In genomic region chr13:21603531-21604448, GRCh38 we compare ENCODE assay signal across 8 cellular contexts. TPM values are rescaled to one million over a fixed set of nuclear protein-coding genes. Genes with fewer than 3 reads are reported as not detected.
DNase-seq lines count a peak whose midpoint lies in the region; ATAC-seq and TF ChIP-seq lines count a peak whose summit lies in the region.

MICU2 (minus strand) TSS chr13:21604170; CDS start chr13:21604148, 22 bp downstream.

- peak within 1 kb of the TSS; percentile 94 for H3K27ac Mint-ChIP-seq in activated CD4-positive, alpha-beta T cell treated with anti-CD3 and anti-CD28 coated beads for 36 hours

- no peak for TF ChIP-seq CTCF in choroid plexus epithelial cell (conservative IDR thresholded peaks at IDR 0.05; ENCODE audit: low read depth, low read length)
- TF ChIP-seq CTCF in kidney epithelial cell (IDR thresholded peaks at IDR 0.05; ENCODE audit: insufficient read depth, low read length, poor library complexity, severe bottlenecking): no peak

- POLR2A ChIA-PET in activated CD4-positive, alpha-beta T cell treated with anti-CD3 and anti-CD28 coated beads for 36 hours (lab: Charles Lee): interaction anchor here (0.6 to 1.2 kb wide), 9 partner anchors 9 to 427 kb away, joined by 3 to 6 read pairs (median 4); partner anchors contain the start of genes MRPL57, SKA3 and ZDHHC20

- H3K36me3 Mint-ChIP-seq in activated CD4-positive, alpha-beta T cell treated with anti-CD3 and anti-CD28 coated beads for 36 hours (ENCODE audit: low read depth): peaks cover 10% of the 10 kb centered on the region

- H3K4me1 Mint-ChIP-seq in activated CD4-positive, alpha-beta T cell treated with anti-CD3 and anti-CD28 coated beads for 36 hours: peaks cover 35% of the 10 kb centered on the region

- peak within 1 kb of the TSS; percentile 85 for H3K4me3 Mint-ChIP-seq in activated CD4-positive, alpha-beta T cell treated with anti-CD3 and anti-CD28 coated beads for 36 hours

- H3K27me3 ChIP-seq in kidney epithelial cell (ENCODE audit: control insufficient read depth, insufficient read depth, low read length): no peaks in the 10 kb centered on the region

- H3K9me3 Mint-ChIP-seq in activated CD4-positive, alpha-beta T cell treated with anti-CD3 and anti-CD28 coated beads for 36 hours (ENCODE audit: low read depth): no peaks in the 10 kb centered on the region

- DNase-seq in AG20443 (ENCODE audit: low spot score): peak; percentile 96
- DNase-seq in NCI-H510A treated with DMSO at 0.1 percent for 48 hours (lab: John Stamatoyannopoulos, UW): peak; percentile 83
- DNase-seq in activated CD4-positive, alpha-beta T cell treated with anti-CD3 and anti-CD28 coated beads for 36 hours: peak; percentile 97
- DNase-seq in choroid plexus epithelial cell (ENCODE audit: low read depth): peak; percentile 96
- DNase-seq in kidney epithelial cell (ENCODE audit: low read depth): peak; percentile 76
- DNase-seq in stimulated activated CD4-positive, alpha-beta T cell treated with anti-CD3 and anti-CD28 coated beads, Interleukin-15, amount 100 ng/mL, for 48 hours (ENCODE audit: low read depth in 2 of 2): peak; percentile 91 to 93

- H3K4me3 ChIP-seq in choroid plexus epithelial cell (ENCODE audit: low read depth, low read length) (peak within 1 kb of the TSS; percentile 95), kidney epithelial cell (ENCODE audit: low read depth, low read length) (peak within 1 kb of the TSS; percentile 78)

- ATAC-seq in GM19043 (IDR thresholded peaks at IDR 0.05; ENCODE audit: low read depth, unreplicated experiment) (peak; percentile 91), HG03378 (IDR thresholded peaks at IDR 0.05; ENCODE audit: unreplicated experiment) (peak; percentile 95)
- peak; percentile 96 for ATAC-seq in activated CD4-positive, alpha-beta T cell treated with anti-CD3 and anti-CD28 coated beads for 36 hours

- no peaks in the 10 kb centered on the region for H3K36me3 ChIP-seq in kidney epithelial cell (ENCODE audit: control insufficient read depth, insufficient read depth, low read length)

- intact Hi-C loops in activated CD4-positive, alpha-beta T cell treated with anti-CD3 and anti-CD28 coated beads for 36 hours (cut with DNase I, micrococcal nuclease): loop anchor here (1.0 to 5.0 kb wide), 15 partner anchors 23 to 1971 kb away; partner anchors contain the start of genes MRPL57 (in 2 of the 2), SKA3 (in 2 of the 2), FGF9 (in 1 of the 2) and MPHOSPH8 (in 1 of the 2)

- CTCF ChIA-PET in activated CD4-positive, alpha-beta T cell treated with anti-CD3 and anti-CD28 coated beads for 36 hours (lab: Charles Lee): interaction anchor here (0.5 to 1.3 kb wide), 7 partner anchors 17 to 306 kb away, joined by 3 to 4 read pairs (median 3); no protein-coding TSS in a partner anchor

- peaks cover 1% of the 10 kb centered on the region for H3K27me3 Mint-ChIP-seq in activated CD4-positive, alpha-beta T cell treated with anti-CD3 and anti-CD28 coated beads for 36 hours

RNA-seq across cellular contexts. Expression of gene MICU2, which starts in this region (rescaled TPM):
- total RNA-seq in activated CD4-positive, alpha-beta T cell treated with anti-CD3 and anti-CD28 coated beads for 36 hours: 10 to 100 TPM; 28.4 to 28.7 TPM
- 104 and 118 TPM in 2 replicates for total RNA-seq in kidney epithelial cell

Comparison
In these comparisons a context has a peak if more than half of its experiments do, and no peak if none do; other contexts are left out.
1. Peak in every context shown above with its lines: DNase-seq, ATAC-seq and H3K4me3 ChIP-seq.